ENCODE assay signal across 11 cellular contexts in the genomic region with DNA sequence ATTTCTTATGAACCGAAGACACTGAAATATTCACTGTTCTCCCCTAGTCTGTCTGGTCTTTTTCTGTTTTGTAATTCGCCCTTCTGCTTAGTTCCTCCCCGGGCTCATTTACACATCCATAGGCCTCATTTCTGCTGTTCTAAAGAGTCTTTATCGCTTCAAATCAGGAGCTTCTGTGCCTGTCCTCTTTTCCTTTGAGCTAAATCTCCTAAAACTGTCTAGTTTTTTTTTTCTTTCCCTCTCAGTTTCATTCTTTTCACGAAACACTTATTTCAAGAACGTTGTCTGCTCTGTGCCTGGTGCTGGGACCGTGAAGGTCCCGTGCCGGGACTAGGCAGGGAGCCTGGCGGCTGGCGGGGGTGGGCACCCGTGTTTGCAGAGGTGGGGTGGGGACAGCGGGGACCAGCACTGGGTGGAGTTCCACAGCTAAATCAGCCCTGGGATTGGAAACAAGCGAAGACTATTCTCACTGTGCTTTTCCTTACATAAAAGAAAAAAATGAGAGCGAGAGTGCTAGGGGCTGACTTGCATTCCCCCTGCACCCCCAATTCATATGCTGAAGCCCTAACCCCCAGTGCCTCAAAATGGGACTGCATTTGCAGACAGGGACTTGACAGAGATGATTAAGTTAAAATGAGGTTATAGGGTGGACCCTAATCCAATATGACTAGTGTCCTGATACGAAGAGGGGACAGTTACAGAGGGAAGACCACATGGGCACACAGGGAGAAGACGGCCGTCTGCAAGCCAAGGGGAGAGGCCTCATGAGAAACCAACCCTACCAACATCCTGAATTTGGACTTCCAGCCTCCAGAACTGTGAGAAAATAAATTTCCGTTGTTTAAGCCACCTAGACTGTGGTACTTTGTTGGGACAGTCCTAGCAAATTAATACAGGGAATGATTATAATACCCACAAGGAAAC. TPM values are rescaled to one million over a fixed set of nuclear protein-coding genes. Genes with fewer than 3 reads are reported as not detected.
A peak's percentile ranks its signal among the peaks of the same experiment; 100 is the strongest.
DNase-seq lines count a peak whose midpoint lies in the region; ATAC-seq and TF ChIP-seq lines count a peak whose summit lies in the region.
"Had no signal": no experiment of that assay in that cellular context is flagged by ENCODE, and none has a peak within 500 bp of the region (broad histone marks: within the 10 kb centered on the region; RNA-seq: fewer than 3 reads in every experiment).

No MANE protein-coding gene starts in this region.

- no peaks in the 10 kb centered on the region for H3K9me3 ChIP-seq in transverse colon
- H3K9me3 ChIP-seq: BE2C had no signal

- 51 to 54% methylated on average over 8 to 19 of the region's 19 CpGs for WGBS in transverse colon (ENCODE audit: low coverage in 1 of 2), 2 donors

- no peaks in the 10 kb centered on the region for H3K27me3 Mint-ChIP-seq in activated T-cell treated with anti-CD3 and anti-CD28 coated beads, Interleukin-2, amount 50 U/mL, for 72 hours (ENCODE audit: low read depth)
- H3K27me3 Mint-ChIP-seq in brain: peaks cover 9% of the 10 kb centered on the region
- H3K27me3 Mint-ChIP-seq in memory B cell: peaks cover 8% of the 10 kb centered on the region

- peaks cover 0 to 36% (median 12%) of the 10 kb centered on the region in 4 donors for H3K4me1 ChIP-seq in transverse colon
- H3K4me1 ChIP-seq: BE2C had no signal

- intact Hi-C loops in transverse colon (cut with DNase I; ENCODE audit: low total_unique reads): no loop called here

- ATAC-seq in activated T-cell treated with anti-CD3 and anti-CD28 coated beads, Interleukin-2, amount 50 U/mL, for 72 hours (replicated peaks in 1 of 2): no peak
- no peak for ATAC-seq in memory B cell (ENCODE audit: low read depth)

- TF ChIP-seq CTCF in brain (conservative IDR thresholded peaks at IDR 0.05) (no peak), transverse colon (IDR thresholded peaks at IDR 0.05) (no peak), GM10248 (IDR thresholded peaks at IDR 0.05; ENCODE audit: control extremely low read depth, extremely low read depth, low read depth, missing control alignments) (no peak)

- H3K9me3 Mint-ChIP-seq in activated T-cell treated with anti-CD3 and anti-CD28 coated beads, Interleukin-2, amount 50 U/mL, for 72 hours: no peaks in the 10 kb centered on the region
- H3K9me3 Mint-ChIP-seq in brain (peaks cover 0 to 5% (median 3%) of the 10 kb centered on the region in 5 experiments), memory B cell (no peaks in the 10 kb centered on the region)

- peak overlapping the region; percentile 38 for H3K27ac Mint-ChIP-seq in activated T-cell treated with anti-CD3 and anti-CD28 coated beads, Interleukin-2, amount 50 U/mL, for 72 hours
- H3K27ac Mint-ChIP-seq in brain (peak overlapping the region; percentile 5 to 69 (median 60)), memory B cell (no peak overlapping the region)

- no peak for TF ChIP-seq EP300 in transverse colon (IDR thresholded peaks at IDR 0.05; ENCODE audit: low read depth)

- H3K36me3 ChIP-seq in transverse colon: no peaks in the 10 kb centered on the region
- H3K36me3 ChIP-seq: BE2C had no signal

- peak overlapping the region in 2 of 4 donors; percentile 66 to 72 for H3K4me3 ChIP-seq in transverse colon

- POLR2A ChIA-PET in GM10248 (lab: Yijun Ruan, JAX): interaction anchor here (1.1 kb wide), 1 partner anchor 718 kb away, joined by 6 read pairs; no protein-coding TSS in a partner anchor

- CTCF ChIA-PET in GM10248 (lab: Yijun Ruan, JAX): interaction anchor here (1.5 kb wide), 1 partner anchor 85 kb away, joined by 3 read pairs; no protein-coding TSS in a partner anchor

- H3K36me3 Mint-ChIP-seq in activated T-cell treated with anti-CD3 and anti-CD28 coated beads, Interleukin-2, amount 50 U/mL, for 72 hours (ENCODE audit: insufficient read depth in 2 of 2): no peaks in the 10 kb centered on the region
- H3K36me3 Mint-ChIP-seq in brain (no peaks in the 10 kb centered on the region), memory B cell (no peaks in the 10 kb centered on the region)

- H3K4me1 Mint-ChIP-seq in activated T-cell treated with anti-CD3 and anti-CD28 coated beads, Interleukin-2, amount 50 U/mL, for 72 hours (ENCODE audit: low read depth): peaks cover 30% of the 10 kb centered on the region
- H3K4me1 Mint-ChIP-seq in brain (peaks cover 17% of the 10 kb centered on the region), memory B cell (peaks cover 6% of the 10 kb centered on the region)

- TF ChIP-seq POLR2A in transverse colon (IDR thresholded peaks at IDR 0.05): no peak

- in situ Hi-C loops in transverse colon (cut with MboI; ENCODE audit: low pct_ligation_motif_present in 1 of 4, low pct_unique_long_range_greater_than_20kb in 1 of 4, low sequenced_read_pairs in 3 of 4): loop anchor here in 3 of 4 donors (10.0 to 25.0 kb wide), 4 partner anchors 104 to 881 kb away; a partner anchor contains a TSS

- peak overlapping the region; percentile 67 to 97 for H3K4me3 Mint-ChIP-seq in activated T-cell treated with anti-CD3 and anti-CD28 coated beads, Interleukin-2, amount 50 U/mL, for 72 hours
- H3K4me3 Mint-ChIP-seq in brain (peak overlapping the region; percentile 85 to 92 (median 91)), memory B cell (peak overlapping the region; percentile 50)

- DNase-seq in activated T-cell treated with anti-CD3 and anti-CD28 coated beads, Interleukin-2, amount 50 U/mL, for 72 hours: no peak
- no peak for DNase-seq in activated T-cell treated with anti-CD3 and anti-CD28 coated beads, Interleukin-2, amount 50 U/mL, for 48 hours
- DNase-seq in memory B cell (ENCODE audit: low spot score in 2 of 2) (no peak), transverse colon (no peak), GM10248 (ENCODE audit: extremely low spot score) (no peak), NOMO-1 treated with DMSO at 0.1 percent for 48 hours (lab: John Stamatoyannopoulos, UW; ENCODE audit: unreplicated experiment) (no peak), NCI-H1105 (lab: John Stamatoyannopoulos, UW) (no peak)
- DNase-seq: BE2C, midbrain had no signal

- peak overlapping the region; percentile 89 to 94 (median 92) for H3K27ac ChIP-seq in transverse colon
- H3K27ac ChIP-seq: KMS-11 had no signal

- H3K27me3 ChIP-seq in transverse colon: no peaks in the 10 kb centered on the region
- H3K27me3 ChIP-seq: BE2C had no signal

RNA-seq across cellular contexts. Expression of a gene that starts 1.4 kb away (rescaled TPM):
- total RNA-seq in activated T-cell treated with anti-CD3 and anti-CD28 coated beads, Interleukin-2, amount 50 U/mL, for 72 hours: 1 to 10 TPM in 1 of 2 donors, under 1 TPM in 1; 0.89 to 1.8 TPM
- 0.54 TPM for polyA plus RNA-seq in brain (ENCODE audit: insufficient read depth, low read depth, low replicate concordance)
- total RNA-seq in transverse colon: 10 to 100 TPM in 1 of 4 donors, 1 to 10 TPM in 2, not detected in 1; 2.4 to 18.2 (median 8.1) TPM

RNA-seq across cellular contexts. Expression of a gene that starts 33.8 kb away (rescaled TPM):
- 10 to 100 TPM; 22.6 to 28.7 TPM for total RNA-seq in activated T-cell treated with anti-CD3 and anti-CD28 coated beads, Interleukin-2, amount 50 U/mL, for 72 hours
- 4.9 TPM for polyA plus RNA-seq in brain (ENCODE audit: insufficient read depth, low read depth, low replicate concordance)
- total RNA-seq in transverse colon: 10 to 100 TPM in 1 of 4 donors, 1 to 10 TPM in 3; 2.8 to 16.2 (median 6.1) TPM

RNA-seq across cellular contexts. Expression of a gene that starts 33.9 kb away (rescaled TPM):
- total RNA-seq in activated T-cell treated with anti-CD3 and anti-CD28 coated beads, Interleukin-2, amount 50 U/mL, for 72 hours: 10 to 100 TPM; 27.8 to 32.2 TPM
- 12.0 TPM for polyA plus RNA-seq in brain (ENCODE audit: insufficient read depth, low read depth, low replicate concordance)
- 10 to 100 TPM; 19.1 to 53.5 (median 34.6) TPM for total RNA-seq in transverse colon
